In the genomic region with DNA sequence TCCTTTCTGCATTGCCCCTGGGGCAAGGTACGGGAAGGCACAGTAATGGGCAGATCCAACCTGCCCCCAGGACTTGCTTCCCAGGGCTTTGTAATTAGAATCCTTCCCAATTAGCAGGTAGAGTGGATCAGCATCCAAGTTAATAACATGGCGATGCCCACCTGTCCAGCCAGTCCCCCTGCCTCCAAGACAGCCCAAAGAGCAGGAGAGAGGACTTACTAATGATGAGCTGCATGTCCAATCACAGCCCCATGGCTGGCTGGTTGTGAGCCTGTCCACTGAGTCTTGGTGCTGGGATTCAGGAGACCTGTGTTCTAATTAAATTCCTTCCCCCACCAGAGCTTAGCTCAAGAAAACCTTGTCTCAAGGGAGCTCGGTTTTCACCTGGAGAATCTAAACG, we compare ENCODE assay signal across 26 cellular contexts.
"Had no signal": no experiment of that assay in that cellular context is flagged by ENCODE, and none has a peak within 500 bp of the region (broad histone marks: within the 10 kb centered on the region; RNA-seq: fewer than 3 reads in every experiment).

No MANE protein-coding gene starts in this region.

- H3K4me2 ChIP-seq: neural progenitor cell had no signal

- H3K4me1 Mint-ChIP-seq: nephron; stimulated activated effector memory CD8-positive, alpha-beta T cell treated with anti-CD3 and anti-CD28 coated beads, Interleukin-12 subunit alpha, Interleukin-12 subunit beta, amount 100 ng/mL, for 72 hours; stimulated activated naive B cell treated with anti-CD40 and anti-IgM and Interleukin-4, amounts not matched to agents 10 μg/mL and 1 μg/mL and 100 μg/mL, for 72 hours had no signal

- H3K27ac ChIP-seq: neural progenitor cell, pancreas, psoas muscle, right lobe of liver, sigmoid colon, stomach, thoracic aorta, thyroid gland, tibial nerve, upper lobe of left lung, vagina had no signal

- H3K36me3 Mint-ChIP-seq: natural killer cell; neural progenitor cell; stimulated activated effector memory CD8-positive, alpha-beta T cell treated with anti-CD3 and anti-CD28 coated beads, Interleukin-12 subunit alpha, Interleukin-12 subunit beta, amount 100 ng/mL, for 72 hours; stimulated activated naive B cell treated with anti-CD40 and anti-IgM and Interleukin-4, amounts not matched to agents 10 μg/mL and 1 μg/mL and 100 μg/mL, for 72 hours had no signal

- H3K9me3 ChIP-seq: pancreas, psoas muscle, right lobe of liver, sigmoid colon, stomach, thoracic aorta, thyroid gland, tibial nerve, upper lobe of left lung, vagina had no signal

- H3K36me3 ChIP-seq: neural progenitor cell, pancreas, right lobe of liver, sigmoid colon, stomach, thoracic aorta, thyroid gland, tibial nerve, upper lobe of left lung, vagina had no signal

- H3K4me1 ChIP-seq: neural progenitor cell, pancreas, psoas muscle, right lobe of liver, sigmoid colon, stomach, thyroid gland, tibial nerve, upper lobe of left lung, vagina had no signal

- H3K4me3 ChIP-seq: neural progenitor cell, pancreas, psoas muscle, right lobe of liver, sigmoid colon, stomach, thoracic aorta, thyroid gland, tibial nerve, upper lobe of left lung, vagina had no signal

- ATAC-seq: natural killer cell; pancreas; psoas muscle; right cardiac atrium; right lobe of liver; stimulated activated effector memory CD8-positive, alpha-beta T cell treated with anti-CD3 and anti-CD28 coated beads, Interleukin-12 subunit alpha, Interleukin-12 subunit beta, amount 100 ng/mL, for 72 hours; stimulated activated naive B cell treated with anti-CD40 and anti-IgM and Interleukin-4, amounts not matched to agents 10 μg/mL and 1 μg/mL and 100 μg/mL, for 72 hours had no signal

- H3K27me3 Mint-ChIP-seq: stimulated activated naive CD8-positive, alpha-beta T cell treated with anti-CD3 and anti-CD28 coated beads, Interleukin-15, Interleukin-2, amounts not matched to agents 100 ng/mL and 50 ng/mL, for 24 hours had no signal

- H2AFZ ChIP-seq: neural progenitor cell had no signal

- H3K9me3 Mint-ChIP-seq: natural killer cell; stimulated activated effector memory CD8-positive, alpha-beta T cell treated with anti-CD3 and anti-CD28 coated beads, Interleukin-12 subunit alpha, Interleukin-12 subunit beta, amount 100 ng/mL, for 72 hours; stimulated activated naive B cell treated with anti-CD40 and anti-IgM and Interleukin-4, amounts not matched to agents 10 μg/mL and 1 μg/mL and 100 μg/mL, for 72 hours; stimulated activated naive CD8-positive, alpha-beta T cell treated with anti-CD3 and anti-CD28 coated beads, Interleukin-15, Interleukin-2, amounts not matched to agents 100 ng/mL and 50 ng/mL, for 24 hours had no signal

- H3K27me3 ChIP-seq: neural progenitor cell, pancreas, right lobe of liver, thyroid gland, tibial nerve, upper lobe of left lung, vagina had no signal

- H3K27ac Mint-ChIP-seq: natural killer cell; nephron; neural progenitor cell; progenitor cell of endocrine pancreas; stimulated activated effector memory CD8-positive, alpha-beta T cell treated with anti-CD3 and anti-CD28 coated beads, Interleukin-12 subunit alpha, Interleukin-12 subunit beta, amount 100 ng/mL, for 72 hours; stimulated activated naive B cell treated with anti-CD40 and anti-IgM and Interleukin-4, amounts not matched to agents 10 μg/mL and 1 μg/mL and 100 μg/mL, for 72 hours; stimulated activated naive CD8-positive, alpha-beta T cell treated with anti-CD3 and anti-CD28 coated beads, Interleukin-15, Interleukin-2, amounts not matched to agents 100 ng/mL and 50 ng/mL, for 24 hours had no signal

- H3K4me3 Mint-ChIP-seq: natural killer cell; nephron; neural progenitor cell; stimulated activated effector memory CD8-positive, alpha-beta T cell treated with anti-CD3 and anti-CD28 coated beads, Interleukin-12 subunit alpha, Interleukin-12 subunit beta, amount 100 ng/mL, for 72 hours; stimulated activated naive B cell treated with anti-CD40 and anti-IgM and Interleukin-4, amounts not matched to agents 10 μg/mL and 1 μg/mL and 100 μg/mL, for 72 hours; stimulated activated naive CD8-positive, alpha-beta T cell treated with anti-CD3 and anti-CD28 coated beads, Interleukin-15, Interleukin-2, amounts not matched to agents 100 ng/mL and 50 ng/mL, for 24 hours had no signal

- DNase-seq: natural killer cell; occipital lobe; psoas muscle; right cardiac atrium; right lobe of liver; sigmoid colon; small intestine; stimulated activated CD4-positive, alpha-beta T cell treated with anti-CD3 and anti-CD28 coated beads, Interleukin-15, amount 100 ng/mL, for 24 hours; stimulated activated CD4-positive, alpha-beta T cell treated with anti-CD3 and anti-CD28 coated beads, Interleukin-2, amount 100 ng/mL, for 24 hours; stimulated activated CD4-positive, alpha-beta T cell treated with anti-CD3 and anti-CD28 coated beads, Interleukin-2, amount 100 ng/mL, for 48 hours; stimulated activated CD4-positive, alpha-beta T cell treated with anti-CD3 and anti-CD28 coated beads, Interleukin-4, amount 100 ng/mL, for 24 hours; stimulated activated naive B cell treated with anti-CD40 and anti-IgM and Interleukin-4, amounts not matched to agents 10 μg/mL and 1 μg/mL and 100 μg/mL, for 72 hours; stimulated activated naive CD4-positive, alpha-beta T cell treated with Interleukin-2 at 50 U/mL for 16 hours; stomach; thyroid gland; trophoblast cell; upper lobe of left lung had no signal
